11 cellular contexts compared by ENCODE assay signal in genomic region chr15:82298520-82298919, GRCh38. TPM values are rescaled to one million over a fixed set of nuclear protein-coding genes. Genes with fewer than 3 reads are reported as not detected.
DNase-seq lines count a peak whose midpoint lies in the region; ATAC-seq and TF ChIP-seq lines count a peak whose summit lies in the region.
"Had no signal": no experiment of that assay in that cellular context is flagged by ENCODE, and none has a peak within 500 bp of the region (broad histone marks: within the 10 kb centered on the region; RNA-seq: fewer than 3 reads in every experiment).

No MANE protein-coding gene starts in this region.

- H3F3A ChIP-seq in GM23248 (ENCODE audit: insufficient read depth) = no peaks in the 10 kb centered on the region

- peak; percentile 58 for DNase-seq in activated CD4-positive, CD25-positive, alpha-beta regulatory T cell treated with anti-CD3 and anti-CD28 coated beads, Interleukin-2, amount 50 U/mL, for 72 hours
- DNase-seq in activated naive CD4-positive, alpha-beta T cell treated with anti-CD3 and anti-CD28 coated beads for 36 hours = peak; percentile 68
- peak; percentile 28 for DNase-seq in natural killer cell
- DNase-seq in stimulated activated naive CD8-positive, alpha-beta T cell treated with anti-CD3 and anti-CD28 coated beads, Interleukin-15, Interleukin-2, amounts not matched to agents 100 U/mL and 50 U/mL, for 24 hours = peak; percentile 51
- DNase-seq in mesenteric fat pad (ENCODE audit: low spot score) = no peak
- DNase-seq in GOT3 (lab: John Stamatoyannopoulos, UW) = no peak
- no peak for DNase-seq in GM23248
- DNase-seq: mammary epithelial cell, stomach had no signal

- peaks cover 12% of the 10 kb centered on the region for H3K4me1 Mint-ChIP-seq in activated naive CD4-positive, alpha-beta T cell treated with anti-CD3 and anti-CD28 coated beads for 36 hours (ENCODE audit: low read depth)
- peaks cover 0 to 6% of the 10 kb centered on the region in 2 donors for H3K4me1 Mint-ChIP-seq in natural killer cell

- WGBS in GM23248 (ENCODE audit: low coverage in 1 of 2, low lambda C conversion rate in 2 of 2, missing lambda C conversion rate in 2 of 2), 2 experiments = 32% methylated on average over 40 to 42 of the region's 44 CpGs

- no peaks in the 10 kb centered on the region for H3K79me2 ChIP-seq in GM23248 (ENCODE audit: insufficient read depth)

- H3K9me2 ChIP-seq in GM23248 (ENCODE audit: insufficient read depth) = no peaks in the 10 kb centered on the region

- in situ Hi-C loops in GM23248 (cut with MboI) = loop anchor here (25.0 kb wide), 1 partner anchor 114 kb away; no protein-coding TSS in a partner anchor

- no peaks in the 10 kb centered on the region for H3K36me3 Mint-ChIP-seq in activated naive CD4-positive, alpha-beta T cell treated with anti-CD3 and anti-CD28 coated beads for 36 hours (ENCODE audit: low read depth)
- no peaks in the 10 kb centered on the region for H3K36me3 Mint-ChIP-seq in natural killer cell

- H3K36me3 ChIP-seq in GM23248 (ENCODE audit: low read depth) = no peaks in the 10 kb centered on the region
- H3K36me3 ChIP-seq: stomach had no signal

- no peak overlapping the region for H3K4me3 ChIP-seq in GM23248

- no peak overlapping the region for H3K4me2 ChIP-seq in GM23248 (ENCODE audit: unreplicated experiment)

- no peaks in the 10 kb centered on the region for H3K27me3 Mint-ChIP-seq in activated naive CD4-positive, alpha-beta T cell treated with anti-CD3 and anti-CD28 coated beads for 36 hours (ENCODE audit: low read depth)
- H3K27me3 Mint-ChIP-seq in natural killer cell (ENCODE audit: low read depth in 2 of 2) = no peaks in the 10 kb centered on the region

- peaks cover 7% of the 10 kb centered on the region; the same call in 1 of the 2 replicates for H3K27me3 ChIP-seq in GM23248 (replicated peaks; ENCODE audit: insufficient read depth)

- H3K4me1 ChIP-seq in GM23248 (ENCODE audit: insufficient read depth) = no peaks in the 10 kb centered on the region

- no peaks in the 10 kb centered on the region for H4K20me1 ChIP-seq in GM23248 (ENCODE audit: insufficient read depth)

- H3K9me3 ChIP-seq in GM23248 (ENCODE audit: low read depth) = no peaks in the 10 kb centered on the region
- H3K9me3 ChIP-seq: stomach had no signal

- TF ChIP-seq CTCF in natural killer cell (IDR thresholded peaks at IDR 0.05) = no peak

- no peak overlapping the region for H3K9ac ChIP-seq in GM23248

- H3K9me3 Mint-ChIP-seq in activated naive CD4-positive, alpha-beta T cell treated with anti-CD3 and anti-CD28 coated beads for 36 hours = no peaks in the 10 kb centered on the region
- H3K9me3 Mint-ChIP-seq in natural killer cell = no peaks in the 10 kb centered on the region

- CTCF ChIA-PET in activated naive CD4-positive, alpha-beta T cell treated with anti-CD3 and anti-CD28 coated beads for 36 hours (lab: Charles Lee) = no interaction called here

- H2AFZ ChIP-seq in GM23248 = no peak overlapping the region

- peak; percentile 69 to 91 (median 78) for ATAC-seq in natural killer cell
- ATAC-seq in stimulated activated naive CD8-positive, alpha-beta T cell treated with anti-CD3 and anti-CD28 coated beads, Interleukin-15, Interleukin-2, amounts not matched to agents 100 U/mL and 50 U/mL, for 24 hours = peak; percentile 73
- ATAC-seq in HG03280 (IDR thresholded peaks at IDR 0.05; ENCODE audit: unreplicated experiment) = no peak

- H3K27ac ChIP-seq in GM23248 = no peak overlapping the region
- H3K27ac ChIP-seq: stomach had no signal

- intact Hi-C loops in activated naive CD4-positive, alpha-beta T cell treated with anti-CD3 and anti-CD28 coated beads for 36 hours (cut with micrococcal nuclease) = no loop called here
- intact Hi-C loops in natural killer cell (cut with micrococcal nuclease) = no loop called here

- no peak overlapping the region for H3K27ac Mint-ChIP-seq in activated naive CD4-positive, alpha-beta T cell treated with anti-CD3 and anti-CD28 coated beads for 36 hours
- peak overlapping the region in 1 of 2 donors; percentile 21 for H3K27ac Mint-ChIP-seq in natural killer cell

- no peak overlapping the region for H3K4me3 Mint-ChIP-seq in activated naive CD4-positive, alpha-beta T cell treated with anti-CD3 and anti-CD28 coated beads for 36 hours
- peak overlapping the region; percentile 13 for H3K4me3 Mint-ChIP-seq in natural killer cell

RNA-seq across cellular contexts. Expression of gene SAXO2, which starts 35.9 kb away (rescaled TPM):
- total RNA-seq in activated naive CD4-positive, alpha-beta T cell treated with anti-CD3 and anti-CD28 coated beads for 36 hours = under 1 TPM; 0.69 to 0.79 TPM
- total RNA-seq in natural killer cell = 1 to 10 TPM in 2 of 3 donors, under 1 TPM in 1; 0.83 to 6.5 (median 1.6) TPM
- total RNA-seq in mesenteric fat pad = 4.0 TPM
- not detected in 2 replicates for total RNA-seq in GM23248 (2014; rRNA removed; shearing (Covaris generic))
- polyA plus RNA-seq in GM23248 (2016; fragmentation: Nextera tagmentation; extraction: Ambion mirVana) = 0.51 and 2.0 TPM in 2 replicates
- total RNA-seq: SK-MEL-5 had no signal

RNA-seq across cellular contexts. Expression of gene EFL1, which starts 36.0 kb away (rescaled TPM):
- 10 to 100 TPM; 15.8 to 18.6 TPM for total RNA-seq in activated naive CD4-positive, alpha-beta T cell treated with anti-CD3 and anti-CD28 coated beads for 36 hours
- 10 to 100 TPM; 17.1 to 29.6 (median 20.6) TPM for total RNA-seq in natural killer cell
- 21.6 TPM for total RNA-seq in mesenteric fat pad
- total RNA-seq in GM23248 (2014; rRNA removed; shearing (Covaris generic)) = 28.4 and 53.7 TPM in 2 replicates
- polyA plus RNA-seq in GM23248 (2016; fragmentation: Nextera tagmentation; extraction: Ambion mirVana) = 21.3 and 21.8 TPM in 2 replicates

RNA-seq across cellular contexts. Expression of gene GOLGA6L10, which starts 50.8 kb away (rescaled TPM):
- 1 to 10 TPM in 1 of 2 experiments, under 1 TPM in 1; 0.96 to 1.4 TPM for total RNA-seq in activated naive CD4-positive, alpha-beta T cell treated with anti-CD3 and anti-CD28 coated beads for 36 hours
- total RNA-seq in natural killer cell (1 to 10 TPM; 1.2 to 2.7 (median 1.8) TPM), mesenteric fat pad (0.77 TPM)
- total RNA-seq in GM23248 (2014; rRNA removed; shearing (Covaris generic)) = under 0.01 and 0.25 TPM in 2 replicates
- not detected in 2 replicates for polyA plus RNA-seq in GM23248 (2016; fragmentation: Nextera tagmentation; extraction: Ambion mirVana)

Comparison
In these comparisons a context has a peak if more than half of its experiments do, and no peak if none do; other contexts are left out.
1. DNase-seq: peak in activated CD4-positive, CD25-positive, alpha-beta regulatory T cell treated with anti-CD3 and anti-CD28 coated beads, Interleukin-2, amount 50 U/mL, for 72 hours (single experiment), activated naive CD4-positive, alpha-beta T cell treated with anti-CD3 and anti-CD28 coated beads for 36 hours (single experiment), natural killer cell (single experiment) and stimulated activated naive CD8-positive, alpha-beta T cell treated with anti-CD3 and anti-CD28 coated beads, Interleukin-15, Interleukin-2, amounts not matched to agents 100 U/mL and 50 U/mL, for 24 hours (single experiment); none in mesenteric fat pad (single experiment), GOT3 (single experiment) and GM23248 (single experiment).